In the genomic region with DNA sequence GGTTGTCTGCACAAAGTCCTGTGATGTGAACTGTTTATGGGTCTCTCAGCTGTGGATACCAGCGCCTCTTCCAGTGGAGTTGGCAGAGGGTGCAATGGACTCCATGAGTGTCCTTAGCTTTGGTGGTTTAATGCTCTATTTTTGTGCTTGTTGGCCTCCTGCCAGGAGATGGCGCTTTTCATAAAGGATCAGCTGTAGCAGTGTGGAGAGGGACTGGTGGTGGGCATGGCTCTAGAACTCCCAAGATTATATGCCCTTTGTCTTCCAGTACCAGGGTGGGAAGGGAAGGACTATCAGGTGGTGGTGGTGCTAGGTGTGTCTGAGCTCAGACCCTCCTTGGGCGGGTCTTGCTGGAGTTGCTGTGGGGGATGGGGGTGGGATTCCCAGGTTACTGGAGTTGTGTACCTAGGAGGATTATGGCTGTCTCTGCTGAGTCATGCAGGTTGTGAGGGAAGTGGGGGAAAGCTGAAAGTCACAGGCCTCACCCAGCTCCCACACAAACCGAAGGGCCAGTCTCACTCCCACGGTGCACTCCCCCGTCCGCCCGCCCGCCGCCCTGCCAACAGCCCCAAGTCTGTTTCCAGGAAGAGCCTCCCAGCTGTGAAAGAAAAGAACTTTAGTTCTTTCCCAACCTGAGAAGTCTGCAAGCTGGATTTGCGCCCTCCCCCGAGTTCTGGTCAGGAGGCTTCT, we compare ENCODE assay signal across 1 cellular context.
A peak's percentile ranks its signal among the peaks of the same experiment; 100 is the strongest.
TF ChIP-seq lines count a peak whose summit lies in the region.

No MANE protein-coding gene starts in this region.

TF ChIP-seq in H1, 55 proteins besides CTCF, POLR2A, EP300 and RAD21:
- no peak for TF ChIP-seq JUN (IDR thresholded peaks at IDR 0.05; ENCODE audit: low read depth, low read length)
- TF ChIP-seq POLR2AphosphoS5 (IDR thresholded peaks at IDR 0.05; ENCODE audit: low read depth, low read length), result no peak
- 0 out of 2 replicates have a peak, but pooled peaks have one; percentile 18 for TF ChIP-seq BACH1 (IDR thresholded peaks at IDR 0.05; ENCODE audit: low read length)
- no peak for TF ChIP-seq GABPA (IDR thresholded peaks at IDR 0.05; ENCODE audit: borderline replicate concordance, insufficient read depth, low read length)
TF ChIP-seq in H1: peak in this region for 1.
